ENCODE assay signal across 9 cellular contexts in the genomic region with DNA sequence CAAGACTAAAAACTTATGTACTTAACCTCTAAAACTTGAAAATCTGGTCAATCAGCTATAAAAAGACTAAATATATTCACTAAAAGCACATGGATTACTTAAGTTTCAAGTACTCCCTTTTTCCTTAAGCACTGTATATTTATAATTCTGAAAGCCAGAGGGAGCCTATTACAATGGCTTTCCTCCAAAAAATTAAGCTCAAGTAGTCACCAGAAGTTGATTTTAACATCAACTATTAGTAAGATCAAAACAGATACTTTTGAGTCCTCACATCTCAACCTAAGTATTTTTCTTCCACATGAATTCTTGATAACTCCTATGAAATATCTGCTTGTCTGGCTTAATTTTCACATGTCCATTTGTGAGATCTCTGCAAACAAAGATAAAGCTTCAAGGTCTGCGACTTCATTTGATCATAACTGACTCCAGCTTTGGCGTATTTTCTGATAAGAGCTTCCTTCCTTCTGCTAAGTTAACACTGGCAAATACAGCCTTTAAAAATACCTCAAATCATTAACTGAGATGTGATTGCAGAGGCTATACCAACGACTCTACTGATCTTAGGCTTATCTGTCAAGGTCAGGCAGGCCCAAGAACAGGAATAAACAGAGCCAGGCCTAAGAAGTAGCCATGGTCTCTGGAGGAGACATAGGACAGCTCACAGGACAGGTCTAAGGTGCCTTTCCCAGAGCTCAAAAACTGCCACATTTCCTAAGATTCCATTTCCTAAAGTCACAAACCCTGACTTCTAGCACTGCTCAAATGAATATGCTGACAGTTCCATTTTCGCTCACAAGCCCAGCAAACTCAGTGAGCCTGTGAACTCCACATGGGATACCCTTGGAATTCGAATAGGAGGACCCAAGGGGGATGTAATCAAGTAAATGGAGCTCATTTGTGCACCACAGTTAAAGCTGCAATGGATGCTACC. TPM values are rescaled to one million over a fixed set of nuclear protein-coding genes. Genes with fewer than 3 reads are reported as not detected.
A peak's percentile ranks its signal among the peaks of the same experiment; 100 is the strongest.
DNase-seq lines count a peak whose midpoint lies in the region; ATAC-seq and TF ChIP-seq lines count a peak whose summit lies in the region.
"Had no signal": no experiment of that assay in that cellular context is flagged by ENCODE, and none has a peak within 500 bp of the region (broad histone marks: within the 10 kb centered on the region; RNA-seq: fewer than 3 reads in every experiment).

No MANE protein-coding gene starts in this region.

- H3K4me1 ChIP-seq in effector memory CD4-positive, alpha-beta T cell (ENCODE audit: control insufficient read depth, insufficient read depth, low read length, poor library complexity, severe bottlenecking): peaks cover 20% of the 10 kb centered on the region
- peaks cover 17 to 22% of the 10 kb centered on the region in 2 experiments for H3K4me1 ChIP-seq in neutrophil (ENCODE audit: control insufficient read depth in 1 of 2, insufficient read depth in 1 of 2, low read depth in 1 of 2, low read length in 1 of 2)

- no peaks in the 10 kb centered on the region for H3K27me3 ChIP-seq in effector memory CD4-positive, alpha-beta T cell (replicated peaks; ENCODE audit: control insufficient read depth, insufficient read depth, low read length, poor library complexity, severe bottlenecking)
- H3K27me3 ChIP-seq in neutrophil: no peaks in the 10 kb centered on the region

- peak overlapping the region; percentile 2 for H3K4me3 ChIP-seq in effector memory CD4-positive, alpha-beta T cell (ENCODE audit: insufficient read depth, low read depth, low read length, poor library complexity, severe bottlenecking)
- H3K4me3 ChIP-seq in neutrophil (ENCODE audit: low read depth in 1 of 2, low read length in 1 of 2): no peak overlapping the region

- H3K36me3 ChIP-seq in effector memory CD4-positive, alpha-beta T cell (ENCODE audit: control insufficient read depth, insufficient read depth, low read length): peaks cover 30% of the 10 kb centered on the region
- peaks cover 17% of the 10 kb centered on the region for H3K36me3 ChIP-seq in neutrophil

- no peak for TF ChIP-seq CTCF in neutrophil (IDR thresholded peaks at IDR 0.05)

- ATAC-seq in HG03159 (IDR thresholded peaks at IDR 0.05; ENCODE audit: unreplicated experiment) (no peak), HG02852 (IDR thresholded peaks at IDR 0.05; ENCODE audit: unreplicated experiment) (no peak)

- no peaks in the 10 kb centered on the region for H3K9me3 ChIP-seq in effector memory CD4-positive, alpha-beta T cell (ENCODE audit: control insufficient read depth, low read length)
- no peaks in the 10 kb centered on the region for H3K9me3 ChIP-seq in neutrophil

- no peak overlapping the region for H3K27ac ChIP-seq in effector memory CD4-positive, alpha-beta T cell (ENCODE audit: insufficient read depth, low read length, poor library complexity, severe bottlenecking)
- H3K27ac ChIP-seq in neutrophil: peak overlapping the region; percentile 11

- DNase-seq in CMK (ENCODE audit: low read depth) (peak; percentile 66), OCI-M2 (lab: John Stamatoyannopoulos, UW; ENCODE audit: unreplicated experiment) (peak; percentile 77), NCI-H1436 treated with DMSO at 0.1 percent for 48 hours (lab: John Stamatoyannopoulos, UW) (no peak), HT-29 (ENCODE audit: low spot score) (no peak)
- no peak for DNase-seq in effector memory CD4-positive, alpha-beta T cell
- DNase-seq: NCI-H2029 had no signal

RNA-seq across cellular contexts. Expression of a gene that starts 10.0 kb away (rescaled TPM):
- 181 and 203 TPM in 2 replicates for total RNA-seq in HT-29 (2014; rRNA removed; shearing (Covaris generic))

RNA-seq across cellular contexts. Expression of a gene that starts 10.2 kb away (rescaled TPM):
- 10.9 and 14.0 TPM in 2 replicates for total RNA-seq in HT-29 (2014; rRNA removed; shearing (Covaris generic))

Comparison
In these comparisons a context has a peak if more than half of its experiments do, and no peak if none do; other contexts are left out.
1. DNase-seq: peak in CMK (single experiment) and OCI-M2 (single experiment); none in effector memory CD4-positive, alpha-beta T cell (0 of 3), NCI-H1436 treated with DMSO at 0.1 percent for 48 hours (single experiment) and HT-29 (single experiment).